16 cellular contexts compared by ENCODE assay signal in genomic region chr5:59287884-59288283, GRCh38.
A peak's percentile ranks its signal among the peaks of the same experiment; 100 is the strongest.
DNase-seq lines count a peak whose midpoint lies in the region; ATAC-seq, FAIRE-seq and TF ChIP-seq lines count a peak whose summit lies in the region.
"Had no signal": no experiment of that assay in that cellular context is flagged by ENCODE, and none has a peak within 500 bp of the region (broad histone marks: within the 10 kb centered on the region; RNA-seq: fewer than 3 reads in every experiment).

No MANE protein-coding gene starts in this region.

- H3K9me3 Mint-ChIP-seq in neural crest cell = no peaks in the 10 kb centered on the region
- H3K9me3 Mint-ChIP-seq: H9 had no signal

- no peaks in the 10 kb centered on the region for H3K36me3 ChIP-seq in HUES48 (ENCODE audit: control insufficient read depth, insufficient read depth, low read length)

- H3K4me3 Mint-ChIP-seq in neural crest cell = no peak overlapping the region
- H3K4me3 Mint-ChIP-seq: H9 had no signal

- H3K27me3 Mint-ChIP-seq in neural crest cell (ENCODE audit: low read depth) = no peaks in the 10 kb centered on the region

- ATAC-seq in foreskin keratinocyte = peak; percentile 50

- H3K4me1 ChIP-seq in HUES48 (ENCODE audit: control insufficient read depth, insufficient read depth, low read length) (no peaks in the 10 kb centered on the region), foreskin keratinocyte (peaks cover 10% of the 10 kb centered on the region)

- H3K27me3 ChIP-seq in HUES48 (ENCODE audit: control insufficient read depth, insufficient read depth, low read length) (no peaks in the 10 kb centered on the region), foreskin keratinocyte (no peaks in the 10 kb centered on the region)

- no peaks in the 10 kb centered on the region for H3K9me3 ChIP-seq in HUES48 (ENCODE audit: control insufficient read depth, insufficient read depth, low read length)

- peak; percentile 62 to 81 for DNase-seq in foreskin keratinocyte
- no peak for DNase-seq in neural crest cell (ENCODE audit: low read depth, low spot score)
- DNase-seq in NCI-H1048 (lab: John Stamatoyannopoulos, UW) = no peak
- no peak for DNase-seq in D341Med (ENCODE audit: low spot score)
- no peak for DNase-seq in COLO829 (ENCODE audit: low spot score)
- no peak for DNase-seq in GM12892 (ENCODE audit: insufficient read length)
- DNase-seq: C1 segment of cervical spinal cord; H9; NCI-H1417 treated with DMSO at 0.1 percent for 48 hours; NCI-H1930; NCI-H2171; NCI-H446 treated with DMSO at 0.1 percent for 48 hours; NK-92 treated with Interleukin-12 subunit alpha and Interleukin-12 subunit beta, amount 100 ng/mL, for 24 hours; SIG-M5 had no signal

- no peak for FAIRE-seq in GM12892 (lab: Jason Lieb, UNC)

- H3K27ac ChIP-seq in 22Rv1 = peak overlapping the region; percentile 50
- peak overlapping the region; percentile 32 for H3K27ac ChIP-seq in HUES48 (ENCODE audit: low read depth, low read length)
- no peak overlapping the region for H3K27ac ChIP-seq in foreskin keratinocyte

- no peak overlapping the region for H3K4me3 ChIP-seq in HUES48 (ENCODE audit: low read depth, low read length)

- TF ChIP-seq POLR2A in GM12892 (IDR thresholded peaks at IDR 0.05; ENCODE audit: low read depth, low read length) = no peak

- H3K4me1 Mint-ChIP-seq in neural crest cell = peaks cover 20% of the 10 kb centered on the region

- peak overlapping the region; percentile 51 for H3K27ac Mint-ChIP-seq in neural crest cell (ENCODE audit: unreplicated experiment)

- H3K36me3 Mint-ChIP-seq in neural crest cell (ENCODE audit: low read depth) = peaks cover 2% of the 10 kb centered on the region

- H3K9ac ChIP-seq in HUES48 (ENCODE audit: low read depth, low read length) = no peak overlapping the region

- no peak for TF ChIP-seq CTCF in 22Rv1 (IDR thresholded peaks at IDR 0.05)
- no peak for TF ChIP-seq CTCF in foreskin keratinocyte (conservative IDR thresholded peaks at IDR 0.05)
- TF ChIP-seq CTCF in neural crest cell (conservative IDR thresholded peaks at IDR 0.05) = no peak

Comparison
In these comparisons a context has a peak if more than half of its experiments do, and no peak if none do; other contexts are left out.
1. DNase-seq: peak in foreskin keratinocyte (2 of 2); none in neural crest cell (single experiment), NCI-H1048 (single experiment), D341Med (single experiment), COLO829 (single experiment) and GM12892 (single experiment).